8 cellular contexts compared by ENCODE assay signal in genomic region chr1:21779613-21780521, GRCh38. TPM values are rescaled to one million over a fixed set of nuclear protein-coding genes. Genes with fewer than 3 reads are reported as not detected.
A peak's percentile ranks its signal among the peaks of the same experiment; 100 is the strongest.
DNase-seq lines count a peak whose midpoint lies in the region; ATAC-seq, FAIRE-seq and TF ChIP-seq lines count a peak whose summit lies in the region.

No MANE protein-coding gene starts in this region.

- peaks cover 22 to 37% of the 10 kb centered on the region in 2 donors for H3K36me3 Mint-ChIP-seq in activated naive CD4-positive, alpha-beta T cell treated with anti-CD3 and anti-CD28 coated beads, Interleukin-2, amount 50 U/mL, for 72 hours

- TF ChIP-seq CTCF in dorsolateral prefrontal cortex (IDR thresholded peaks at IDR 0.05 in 54 of 56, conservative IDR thresholded peaks at IDR 0.05 in 2 of 56; ENCODE audit: low read depth in 1 of 56, partially characterized antibody in 56 of 56) = no peak

- peak in 1 of 2 donors; percentile 54 for DNase-seq in activated naive CD4-positive, alpha-beta T cell treated with anti-CD3 and anti-CD28 coated beads, Interleukin-2, amount 50 U/mL, for 72 hours (ENCODE audit: low spot score in 2 of 2)
- peak in 3 of 4 experiments; percentile 25 to 38 (median 32) for DNase-seq in stimulated activated CD4-positive, alpha-beta T cell treated with anti-CD3 and anti-CD28 coated beads, Interleukin-1b, Interleukin-23, amount 100 ng/mL, for 24 hours (ENCODE audit: low read depth in 4 of 4, low spot score in 1 of 4)
- DNase-seq in NCI-H2227 (lab: John Stamatoyannopoulos, UW; ENCODE audit: unreplicated experiment) = no peak
- no peak for DNase-seq in Right ventricle myocardium inferior (ENCODE audit: missing footprints)
- DNase-seq in frontal cortex (ENCODE audit: low spot score in 2 of 2) = no peak
- no peak for DNase-seq in dorsolateral prefrontal cortex

- no peak overlapping the region for H3K4me3 ChIP-seq in dorsolateral prefrontal cortex

- H3K27me3 ChIP-seq in dorsolateral prefrontal cortex = no peaks in the 10 kb centered on the region

- no peaks in the 10 kb centered on the region for H3K9me3 Mint-ChIP-seq in activated naive CD4-positive, alpha-beta T cell treated with anti-CD3 and anti-CD28 coated beads, Interleukin-2, amount 50 U/mL, for 72 hours

- H3K27ac ChIP-seq in dorsolateral prefrontal cortex = no peak overlapping the region

- peak; percentile 30 for ATAC-seq in GM18867 (IDR thresholded peaks at IDR 0.05; ENCODE audit: unreplicated experiment)
- peak; percentile 25 for ATAC-seq in HG03565 (IDR thresholded peaks at IDR 0.05; ENCODE audit: unreplicated experiment)
- peak; percentile 59 to 74 for ATAC-seq in activated naive CD4-positive, alpha-beta T cell treated with anti-CD3 and anti-CD28 coated beads, Interleukin-2, amount 50 U/mL, for 72 hours
- ATAC-seq in Right ventricle myocardium inferior = no peak

- no peak for FAIRE-seq in frontal cortex (lab: Jason Lieb, UNC)

- peak overlapping the region; percentile 95 to 98 for H3K27ac Mint-ChIP-seq in activated naive CD4-positive, alpha-beta T cell treated with anti-CD3 and anti-CD28 coated beads, Interleukin-2, amount 50 U/mL, for 72 hours

- intact Hi-C loops in Right ventricle myocardium inferior (cut with DNase I) (no loop called here), dorsolateral prefrontal cortex (cut with DNase I) (loop anchor here (5.0 to 10.0 kb wide), 8 partner anchors 78 to 1595 kb away; partner anchors contain the start of genes HSPG2 (in 1 of the 2) and RAP1GAP (in 1 of the 2))

RNA-seq across cellular contexts. Expression of gene USP48, which starts 3.1 kb away (rescaled TPM):
- total RNA-seq in activated naive CD4-positive, alpha-beta T cell treated with anti-CD3 and anti-CD28 coated beads, Interleukin-2, amount 50 U/mL, for 72 hours = 100 to 1,000 TPM; 118 to 133 TPM
- total RNA-seq in Right ventricle myocardium inferior (42.7 TPM), frontal cortex (58.7 TPM), dorsolateral prefrontal cortex (100 to 1,000 TPM in 79 of 120 experiments, 10 to 100 TPM in 41; 77.5 to 131 (median 105) TPM)

RNA-seq across cellular contexts. Expression of gene LDLRAD2, which starts 32.2 kb away (rescaled TPM):
- under 1 TPM in 1 of 2 donors, not detected in 1; 0.08 TPM for total RNA-seq in activated naive CD4-positive, alpha-beta T cell treated with anti-CD3 and anti-CD28 coated beads, Interleukin-2, amount 50 U/mL, for 72 hours
- not detected for total RNA-seq in Right ventricle myocardium inferior
- not detected for total RNA-seq in frontal cortex
- 1 to 10 TPM in 10 of 120 experiments, under 1 TPM in 102, not detected in 8; 0.11 to 1.7 (median 0.48) TPM for total RNA-seq in dorsolateral prefrontal cortex

Comparison
In these comparisons a context has a peak if more than half of its experiments do, and no peak if none do; other contexts are left out.
1. DNase-seq: peak in stimulated activated CD4-positive, alpha-beta T cell treated with anti-CD3 and anti-CD28 coated beads, Interleukin-1b, Interleukin-23, amount 100 ng/mL, for 24 hours (3 of 4); none in NCI-H2227 (single experiment), Right ventricle myocardium inferior (single experiment), frontal cortex (0 of 2) and dorsolateral prefrontal cortex (0 of 10).